Comparison of ENCODE assay signal across 10 cellular contexts in the genomic region with DNA sequence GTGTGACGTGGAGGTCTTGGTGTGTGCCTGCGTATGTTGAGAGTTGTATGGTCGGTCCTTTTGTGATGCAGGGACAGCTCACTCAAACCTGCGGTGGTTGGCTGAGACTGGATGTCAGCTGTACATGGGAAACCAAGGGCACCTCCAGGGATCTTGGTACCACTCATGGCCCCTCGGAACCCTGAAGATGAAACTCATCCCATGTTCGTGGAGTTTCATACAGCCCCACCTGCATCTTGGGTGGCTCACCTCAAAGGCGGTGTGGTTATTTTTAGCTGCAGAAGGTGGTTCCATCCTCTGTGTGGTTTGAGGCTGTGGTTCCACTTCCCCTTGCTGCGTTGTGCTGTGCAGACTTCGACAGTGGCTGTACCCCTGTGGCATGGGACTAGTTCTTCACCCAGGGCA. TPM values are rescaled to one million over a fixed set of nuclear protein-coding genes. Genes with fewer than 3 reads are reported as not detected.
DNase-seq lines count a peak whose midpoint lies in the region; ATAC-seq and TF ChIP-seq lines count a peak whose summit lies in the region.
"Had no signal": no experiment of that assay in that cellular context is flagged by ENCODE, and none has a peak within 500 bp of the region (broad histone marks: within the 10 kb centered on the region; RNA-seq: fewer than 3 reads in every experiment).

No MANE protein-coding gene starts in this region.

- ATAC-seq in HG02798 (IDR thresholded peaks at IDR 0.05; ENCODE audit: poor library complexity, unreplicated experiment) = peak; percentile 96

- H3K27ac Mint-ChIP-seq in activated CD4-positive, alpha-beta T cell treated with anti-CD3 and anti-CD28 coated beads, Interleukin-2, amount 10 ng/mL, durations not matched to agents 7 days and 5 days = peak overlapping the region; percentile 74
- no peak overlapping the region for H3K27ac Mint-ChIP-seq in type B pancreatic cell

- H3K9me3 ChIP-seq in OCI-LY1 (ENCODE audit: low read length) = no peaks in the 10 kb centered on the region

- H3K9me3 Mint-ChIP-seq in activated CD4-positive, alpha-beta T cell treated with anti-CD3 and anti-CD28 coated beads, Interleukin-2, amount 10 ng/mL, durations not matched to agents 7 days and 5 days = no peaks in the 10 kb centered on the region
- H3K9me3 Mint-ChIP-seq in type B pancreatic cell = no peaks in the 10 kb centered on the region

- peaks cover 44% of the 10 kb centered on the region for H3K4me1 Mint-ChIP-seq in activated CD4-positive, alpha-beta T cell treated with anti-CD3 and anti-CD28 coated beads, Interleukin-2, amount 10 ng/mL, durations not matched to agents 7 days and 5 days
- H3K4me1 Mint-ChIP-seq in type B pancreatic cell (ENCODE audit: unreplicated experiment) = no peaks in the 10 kb centered on the region

- DNase-seq in activated CD4-positive, alpha-beta T cell treated with anti-CD3 and anti-CD28 coated beads, Interleukin-2, amount 10 ng/mL, durations not matched to agents 7 days and 5 days = peak; percentile 80
- no peak for DNase-seq in activated CD4-positive, alpha-beta T cell treated with anti-CD3 and anti-CD28 coated beads for 1 hour
- DNase-seq in stimulated activated CD8-positive, alpha-beta memory T cell treated with anti-CD3 and anti-CD28 coated beads, Interleukin-4, amount 100 ng/mL, for 48 hours = peak; percentile 36
- DNase-seq in type B pancreatic cell (ENCODE audit: extremely low spot score, unreplicated experiment) (no peak), NCI-H1092 (lab: John Stamatoyannopoulos, UW) (no peak), H7 (no peak)
- DNase-seq: activated CD8-positive, alpha-beta memory T cell treated with anti-CD3 and anti-CD28 coated beads, Interleukin-2, amount 50 U/mL, for 48 hours had no signal

- H3K4me1 ChIP-seq in OCI-LY1 (ENCODE audit: insufficient read depth, low read length, severe bottlenecking) = peaks cover 11% of the 10 kb centered on the region

- no peaks in the 10 kb centered on the region for H3K27me3 Mint-ChIP-seq in activated CD4-positive, alpha-beta T cell treated with anti-CD3 and anti-CD28 coated beads, Interleukin-2, amount 10 ng/mL, durations not matched to agents 7 days and 5 days
- no peaks in the 10 kb centered on the region for H3K27me3 Mint-ChIP-seq in type B pancreatic cell

- TF ChIP-seq CTCF in OCI-LY1 (IDR thresholded peaks at IDR 0.05; ENCODE audit: low read length) (no peak), type B pancreatic cell (conservative IDR thresholded peaks at IDR 0.05) (no peak)

- H3F3A ChIP-seq in OCI-LY1 (ENCODE audit: insufficient read depth, low read length) = no peaks in the 10 kb centered on the region

- POLR2A ChIA-PET in activated CD4-positive, alpha-beta T cell treated with anti-CD3 and anti-CD28 coated beads, Interleukin-2, amount 10 ng/mL, durations not matched to agents 7 days and 5 days (lab: Charles Lee) = interaction anchor here (0.6 kb wide), 1 partner anchor 342 kb away, joined by 4 read pairs; the partner anchor contains the start of gene WTAP

- no peaks in the 10 kb centered on the region for H3K27me3 ChIP-seq in OCI-LY1 (ENCODE audit: insufficient read depth, low read length)
- no peaks in the 10 kb centered on the region for H3K27me3 ChIP-seq in H7 (ENCODE audit: control insufficient read depth, insufficient read depth, low read length)

- no peak overlapping the region for H3K9ac ChIP-seq in OCI-LY1 (ENCODE audit: low read length)

- H3K4me3 Mint-ChIP-seq in activated CD4-positive, alpha-beta T cell treated with anti-CD3 and anti-CD28 coated beads, Interleukin-2, amount 10 ng/mL, durations not matched to agents 7 days and 5 days = peak overlapping the region; percentile 26
- no peak overlapping the region for H3K4me3 Mint-ChIP-seq in type B pancreatic cell

- no peak overlapping the region for H2AFZ ChIP-seq in OCI-LY1 (ENCODE audit: low read length)

- H3K27ac ChIP-seq in OCI-LY1 (ENCODE audit: low read depth, low read length, poor library complexity, severe bottlenecking) = no peak overlapping the region

- peaks cover 89% of the 10 kb centered on the region for H3K36me3 Mint-ChIP-seq in activated CD4-positive, alpha-beta T cell treated with anti-CD3 and anti-CD28 coated beads, Interleukin-2, amount 10 ng/mL, durations not matched to agents 7 days and 5 days (ENCODE audit: low read depth)
- peaks cover 52% of the 10 kb centered on the region for H3K36me3 Mint-ChIP-seq in type B pancreatic cell

- H3K36me3 ChIP-seq in OCI-LY1 (ENCODE audit: insufficient read depth, low read length) = peaks cover 79% of the 10 kb centered on the region
- peaks cover 34% of the 10 kb centered on the region for H3K36me3 ChIP-seq in H7 (replicated peaks; ENCODE audit: control insufficient read depth, insufficient read depth, low read length)

- H3K79me2 ChIP-seq in OCI-LY1 (ENCODE audit: insufficient read depth, low read length) = no peaks in the 10 kb centered on the region

- H3K4me3 ChIP-seq in OCI-LY1 (ENCODE audit: low read depth, low read length, poor library complexity, severe bottlenecking) = no peak overlapping the region
- H3K4me3 ChIP-seq in H7 (ENCODE audit: insufficient read depth, low read depth, low read length) = no peak overlapping the region

- peak overlapping the region; percentile 17; the same call in 1 of the 2 replicates for H3K4me2 ChIP-seq in OCI-LY1 (ENCODE audit: low read length)

- CTCF ChIA-PET in activated CD4-positive, alpha-beta T cell treated with anti-CD3 and anti-CD28 coated beads, Interleukin-2, amount 10 ng/mL, durations not matched to agents 7 days and 5 days (lab: Charles Lee) = interaction anchor here (1.1 to 1.3 kb wide), 2 partner anchors 9 to 12 kb away, joined by 3 to 5 read pairs; no protein-coding TSS in a partner anchor

- no peaks in the 10 kb centered on the region for H3K9me2 ChIP-seq in OCI-LY1 (ENCODE audit: low read depth, low read length)

- no peaks in the 10 kb centered on the region for H4K20me1 ChIP-seq in OCI-LY1 (ENCODE audit: insufficient read depth, low read length)

RNA-seq across cellular contexts. Expression of gene SLC22A1, which starts 52.6 kb away (rescaled TPM):
- under 1 TPM; 0.25 to 0.67 TPM for total RNA-seq in activated CD4-positive, alpha-beta T cell treated with anti-CD3 and anti-CD28 coated beads, Interleukin-2, amount 10 ng/mL, durations not matched to agents 7 days and 5 days
- 1.2 and 3.0 TPM in 2 replicates for total RNA-seq in type B pancreatic cell (ENCODE audit: low replicate concordance)
- total RNA-seq in H7 (2014; rRNA removed; shearing (Covaris generic)) = 5.5 and 7.3 TPM in 2 replicates
- total RNA-seq: glomerular endothelial cell had no signal

Comparison
In these comparisons a context has a peak if more than half of its experiments do, and no peak if none do; other contexts are left out.
1. DNase-seq: peak in activated CD4-positive, alpha-beta T cell treated with anti-CD3 and anti-CD28 coated beads, Interleukin-2, amount 10 ng/mL, durations not matched to agents 7 days and 5 days (single experiment) and stimulated activated CD8-positive, alpha-beta memory T cell treated with anti-CD3 and anti-CD28 coated beads, Interleukin-4, amount 100 ng/mL, for 48 hours (single experiment); none in activated CD4-positive, alpha-beta T cell treated with anti-CD3 and anti-CD28 coated beads for 1 hour (single experiment), type B pancreatic cell (single experiment), NCI-H1092 (single experiment) and H7 (single experiment).